Comparison of ENCODE assay signal across 9 cellular contexts in the genomic region with DNA sequence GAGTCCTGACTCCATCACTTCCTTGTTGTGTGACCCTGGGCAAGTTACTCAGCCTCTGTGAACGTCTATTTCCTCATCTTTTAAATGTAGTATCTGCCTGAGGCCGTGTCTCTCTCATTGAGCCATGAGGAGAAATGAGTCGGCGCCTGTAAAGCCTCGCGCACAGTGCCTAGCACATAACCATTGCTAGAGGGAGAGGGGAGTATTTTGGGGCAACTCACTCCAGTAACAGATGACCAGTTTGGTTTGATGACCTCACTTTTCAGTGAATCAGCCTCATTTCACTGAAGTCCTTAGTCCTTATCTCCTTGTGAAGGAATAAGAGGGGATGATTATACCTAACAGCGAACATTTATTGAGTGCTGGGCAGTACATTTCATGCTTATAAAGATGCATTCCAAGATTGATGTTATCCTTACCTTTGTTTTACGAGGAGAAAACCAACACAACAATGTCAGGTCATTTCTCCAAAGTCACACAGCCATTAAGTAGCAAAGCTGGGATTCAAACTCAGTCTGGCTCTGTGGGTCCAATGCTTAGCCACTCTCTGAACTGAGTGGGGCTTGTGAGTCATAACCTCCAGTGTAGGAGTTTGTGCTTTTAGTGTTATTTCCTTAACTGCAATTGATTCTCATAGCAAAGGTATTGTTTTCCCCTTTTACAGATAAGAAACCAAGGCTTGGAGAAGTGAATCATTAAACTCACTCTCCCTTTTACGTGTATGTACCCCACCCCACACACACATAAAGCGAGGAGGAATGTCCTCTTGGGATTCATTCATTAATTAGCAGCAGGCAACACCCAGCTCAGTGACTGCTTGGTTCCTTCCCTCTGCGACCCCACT. TPM values are rescaled to one million over a fixed set of nuclear protein-coding genes. Genes with fewer than 3 reads are reported as not detected.
DNase-seq lines count a peak whose midpoint lies in the region; ATAC-seq and TF ChIP-seq lines count a peak whose summit lies in the region.
"Had no signal": no experiment of that assay in that cellular context is flagged by ENCODE, and none has a peak within 500 bp of the region (broad histone marks: within the 10 kb centered on the region; RNA-seq: fewer than 3 reads in every experiment).

No MANE protein-coding gene starts in this region.

- H3K9me3 ChIP-seq in left lung (no peaks in the 10 kb centered on the region), suprapubic skin (no peaks in the 10 kb centered on the region)
- H3K9me3 ChIP-seq in CD4-positive, alpha-beta memory T cell (ENCODE audit: control insufficient read depth in 1 of 2, low read length in 2 of 2): no peaks in the 10 kb centered on the region

- peak overlapping the region; percentile 27 for H3K4me3 Mint-ChIP-seq in activated T-cell treated with anti-CD3 and anti-CD28 coated beads, Interleukin-2, amount 50 U/mL, for 4 hours
- H3K4me3 Mint-ChIP-seq in CD4-positive, alpha-beta memory T cell: no peak overlapping the region

- H3K4me1 ChIP-seq in left lung: peaks cover 0 to 27% of the 10 kb centered on the region in 2 donors
- no peaks in the 10 kb centered on the region for H3K4me1 ChIP-seq in CD4-positive, alpha-beta memory T cell (ENCODE audit: insufficient read depth, low read length)
- peaks cover under 1% of the 10 kb centered on the region for H3K4me1 ChIP-seq in suprapubic skin

- DNase-seq in COLO668 (lab: John Stamatoyannopoulos, UW; ENCODE audit: unreplicated experiment) (peak; percentile 18), left lung (no peak), suprapubic skin (ENCODE audit: low spot score in 2 of 2) (no peak)
- no peak for DNase-seq in activated T-cell treated with anti-CD3 and anti-CD28 coated beads, Interleukin-2, amount 50 U/mL, for 4 hours
- DNase-seq in CD4-positive, alpha-beta memory T cell: no peak

- CTCF ChIA-PET in CD4-positive, alpha-beta memory T cell (lab: Charles Lee; ENCODE audit: partially characterized antibody): interaction anchor here (1.4 to 2.0 kb wide), 2 partner anchors 28 to 29 kb away, joined by 3 to 4 read pairs; no protein-coding TSS in a partner anchor

- H3K36me3 ChIP-seq in left lung (peaks cover 0 to 14% of the 10 kb centered on the region in 2 donors), suprapubic skin (peaks cover 16% of the 10 kb centered on the region)
- H3K36me3 ChIP-seq in CD4-positive, alpha-beta memory T cell (ENCODE audit: insufficient read depth, low read length): no peaks in the 10 kb centered on the region

- POLR2A ChIA-PET in CD4-positive, alpha-beta memory T cell (lab: Charles Lee; ENCODE audit: partially characterized antibody): no interaction called here

- H3K4me1 Mint-ChIP-seq in activated T-cell treated with anti-CD3 and anti-CD28 coated beads, Interleukin-2, amount 50 U/mL, for 4 hours (ENCODE audit: low read depth): peaks cover 33% of the 10 kb centered on the region
- H3K4me1 Mint-ChIP-seq in CD4-positive, alpha-beta memory T cell: peaks cover 0 to 3% (median under 1%) of the 10 kb centered on the region in 4 donors

- no peaks in the 10 kb centered on the region for H3K9me3 Mint-ChIP-seq in activated T-cell treated with anti-CD3 and anti-CD28 coated beads, Interleukin-2, amount 50 U/mL, for 4 hours
- no peaks in the 10 kb centered on the region for H3K9me3 Mint-ChIP-seq in CD4-positive, alpha-beta memory T cell

- H3K36me3 Mint-ChIP-seq in activated T-cell treated with anti-CD3 and anti-CD28 coated beads, Interleukin-2, amount 50 U/mL, for 4 hours (ENCODE audit: insufficient read depth): peaks cover 9% of the 10 kb centered on the region
- H3K36me3 Mint-ChIP-seq in CD4-positive, alpha-beta memory T cell: peaks cover 6 to 9% of the 10 kb centered on the region in 2 donors

- H3K4me3 ChIP-seq in left lung (no peak overlapping the region), suprapubic skin (no peak overlapping the region)
- no peak overlapping the region for H3K4me3 ChIP-seq in CD4-positive, alpha-beta memory T cell (ENCODE audit: low read length in 2 of 2)

- TF ChIP-seq CTCF in left lung (IDR thresholded peaks at IDR 0.05) (no peak), suprapubic skin (IDR thresholded peaks at IDR 0.05) (no peak)

- H3K27ac ChIP-seq in left lung (peak overlapping the region in 1 of 2 donors; percentile 5), suprapubic skin (no peak overlapping the region)
- no peak overlapping the region for H3K27ac ChIP-seq in CD4-positive, alpha-beta memory T cell (ENCODE audit: low read depth, low read length)
- H3K27ac ChIP-seq: KMS-11 had no signal

- no peak for TF ChIP-seq POLR2A in suprapubic skin (IDR thresholded peaks at IDR 0.05)

- peak; percentile 47 for ATAC-seq in HG03432 (IDR thresholded peaks at IDR 0.05; ENCODE audit: unreplicated experiment)
- ATAC-seq in activated T-cell treated with anti-CD3 and anti-CD28 coated beads, Interleukin-2, amount 50 U/mL, for 4 hours: peak; percentile 86 to 87
- peak; percentile 66 for ATAC-seq in left lung
- ATAC-seq in GM18907 (IDR thresholded peaks at IDR 0.05; ENCODE audit: unreplicated experiment): no peak
- ATAC-seq in HG02763 (IDR thresholded peaks at IDR 0.05; ENCODE audit: unreplicated experiment): no peak

- intact Hi-C loops in left lung (cut with DNase I): no loop called here
- intact Hi-C loops in CD4-positive, alpha-beta memory T cell (cut with micrococcal nuclease): no loop called here

- TF ChIP-seq EP300 in suprapubic skin (IDR thresholded peaks at IDR 0.05): no peak

- no peak overlapping the region for H3K27ac Mint-ChIP-seq in CD4-positive, alpha-beta memory T cell

- no peaks in the 10 kb centered on the region for H3K27me3 Mint-ChIP-seq in activated T-cell treated with anti-CD3 and anti-CD28 coated beads, Interleukin-2, amount 50 U/mL, for 4 hours (ENCODE audit: low read depth)
- no peaks in the 10 kb centered on the region for H3K27me3 Mint-ChIP-seq in CD4-positive, alpha-beta memory T cell

- H3K27me3 ChIP-seq in left lung (no peaks in the 10 kb centered on the region), suprapubic skin (no peaks in the 10 kb centered on the region)
- H3K27me3 ChIP-seq in CD4-positive, alpha-beta memory T cell (ENCODE audit: insufficient read depth, low read length): no peaks in the 10 kb centered on the region

- 68% methylated on average over 11 of the region's 11 CpGs for WGBS in suprapubic skin

RNA-seq across cellular contexts. Expression of gene KCNC4, which starts 25.9 kb away (rescaled TPM):
- 1 to 10 TPM; 6.4 to 8.1 (median 7.9) TPM for total RNA-seq in activated T-cell treated with anti-CD3 and anti-CD28 coated beads, Interleukin-2, amount 50 U/mL, for 4 hours
- total RNA-seq in left lung: 1 to 10 TPM; 7.7 to 9.4 TPM
- total RNA-seq in CD4-positive, alpha-beta memory T cell: 10 to 100 TPM; 11.9 to 13.4 TPM
- polyA plus RNA-seq in CD4-positive, alpha-beta memory T cell: 1 to 10 TPM; 2.3 to 3.0 TPM
- 10 to 100 TPM in 1 of 4 donors, 1 to 10 TPM in 3; 4.5 to 15.8 (median 7.4) TPM for total RNA-seq in suprapubic skin

Comparison
In these comparisons a context has a peak if more than half of its experiments do, and no peak if none do; other contexts are left out.
1. ATAC-seq: peak in HG03432 (single experiment), activated T-cell treated with anti-CD3 and anti-CD28 coated beads, Interleukin-2, amount 50 U/mL, for 4 hours (2 of 2) and left lung (single experiment); none in GM18907 (single experiment) and HG02763 (single experiment).